Comparison of ENCODE assay signal across 1 cellular context in the genomic region with DNA sequence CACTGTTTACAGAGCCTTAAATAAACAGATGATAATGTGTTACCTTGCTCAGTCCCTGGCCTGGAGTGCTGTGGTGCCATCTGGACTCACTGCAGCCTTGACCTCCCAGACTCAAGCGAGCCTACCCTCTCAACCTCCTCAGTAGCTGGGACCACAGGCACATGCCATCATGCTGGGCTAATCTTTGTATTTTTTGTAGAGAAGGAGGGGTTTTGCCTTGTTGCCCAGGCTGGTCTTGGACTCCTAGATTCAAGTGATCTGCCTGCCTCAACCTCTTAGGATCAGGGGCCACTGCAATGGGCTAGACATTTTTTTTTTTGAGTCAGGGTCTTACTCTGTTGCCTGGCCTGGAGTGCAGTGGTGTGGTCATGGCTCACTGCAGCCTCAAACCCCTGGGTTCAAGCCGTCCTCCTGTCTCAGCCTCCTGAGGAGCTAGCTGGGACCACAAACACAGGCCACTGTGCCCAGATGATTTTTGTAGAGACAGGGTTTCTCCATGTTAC.
TF ChIP-seq lines count a peak whose summit lies in the region.

No MANE protein-coding gene starts in this region.

TF ChIP-seq in HepG2, 621 proteins besides CTCF, POLR2A, EP300 and RAD21 (continued from another document and continues in another):
- TF ChIP-seq, protein P1, sequence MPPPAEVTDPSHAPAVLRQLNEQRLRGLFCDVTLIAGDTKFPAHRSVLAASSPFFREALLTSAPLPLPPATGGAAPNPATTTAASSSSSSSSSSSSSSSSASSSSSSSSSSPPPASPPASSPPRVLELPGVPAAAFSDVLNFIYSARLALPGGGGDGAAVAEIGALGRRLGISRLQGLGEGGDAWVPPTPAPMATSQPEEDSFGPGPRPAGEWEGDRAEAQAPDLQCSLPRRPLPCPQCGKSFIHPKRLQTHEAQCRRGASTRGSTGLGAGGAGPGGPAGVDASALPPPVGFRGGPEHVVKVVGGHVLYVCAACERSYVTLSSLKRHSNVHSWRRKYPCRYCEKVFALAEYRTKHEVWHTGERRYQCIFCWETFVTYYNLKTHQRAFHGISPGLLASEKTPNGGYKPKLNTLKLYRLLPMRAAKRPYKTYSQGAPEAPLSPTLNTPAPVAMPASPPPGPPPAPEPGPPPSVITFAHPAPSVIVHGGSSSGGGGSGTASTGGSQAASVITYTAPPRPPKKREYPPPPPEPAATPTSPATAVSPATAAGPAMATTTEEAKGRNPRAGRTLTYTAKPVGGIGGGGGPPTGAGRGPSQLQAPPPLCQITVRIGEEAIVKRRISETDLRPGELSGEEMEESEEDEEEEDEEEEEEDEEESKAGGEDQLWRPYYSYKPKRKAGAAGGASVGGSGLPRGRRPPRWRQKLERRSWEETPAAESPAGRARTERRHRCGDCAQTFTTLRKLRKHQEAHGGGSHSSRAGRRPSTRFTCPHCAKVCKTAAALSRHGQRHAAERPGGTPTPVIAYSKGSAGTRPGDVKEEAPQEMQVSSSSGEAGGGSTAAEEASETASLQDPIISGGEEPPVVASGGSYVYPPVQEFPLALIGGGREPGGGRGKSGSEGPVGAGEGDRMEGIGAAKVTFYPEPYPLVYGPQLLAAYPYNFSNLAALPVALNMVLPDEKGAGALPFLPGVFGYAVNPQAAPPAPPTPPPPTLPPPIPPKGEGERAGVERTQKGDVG (CRISPR knock-in tag; IDR thresholded peaks at IDR 0.05; ENCODE audit: borderline replicate concordance) = peak; percentile 60; the same call in 1 of the 2 replicates
- TF ChIP-seq NCOA1 (CRISPR knock-in tag; IDR thresholded peaks at IDR 0.05) (no peak), ARID3A (IDR thresholded peaks at IDR 0.05; ENCODE audit: low read depth, low read length) (peak; percentile 88; the same call in 1 of the 2 replicates), NFIC (IDR thresholded peaks at IDR 0.05; ENCODE audit: low read length) (no peak; the same call in 1 of the 2 replicates), SRY (CRISPR knock-in tag; IDR thresholded peaks at IDR 0.05) (peak; percentile 65), NR2F1 (CRISPR knock-in tag; IDR thresholded peaks at IDR 0.05) (peak; percentile 87 to 95), ZFP91 (CRISPR knock-in tag; IDR thresholded peaks at IDR 0.05; ENCODE audit: borderline replicate concordance) (peak; percentile 86; the same call in 1 of the 2 replicates), SP1 (IDR thresholded peaks at IDR 0.05) (no peak), SP1 (CRISPR knock-in tag; IDR thresholded peaks at IDR 0.05) (0 out of 2 replicates have a peak, but pooled peaks have one; percentile 40), TP53 (CRISPR knock-in tag; conservative IDR thresholded peaks at IDR 0.05) (no peak), ZNF3 (CRISPR knock-in tag; IDR thresholded peaks at IDR 0.05) (0 out of 2 replicates have a peak, but pooled peaks have one; percentile 32), XRCC5 (optimal IDR thresholded peaks at IDR 0.05; ENCODE audit: low read length) (peak; percentile 73), AKNA (CRISPR knock-in tag; IDR thresholded peaks at IDR 0.05; ENCODE audit: borderline replicate concordance) (no peak), ZNF605 (CRISPR knock-in tag; IDR thresholded peaks at IDR 0.05) (no peak), SP4 (CRISPR knock-in tag; IDR thresholded peaks at IDR 0.05) (no peak), ZNF841 (CRISPR knock-in tag; IDR thresholded peaks at IDR 0.05; ENCODE audit: borderline replicate concordance) (no peak), HOXD1 (CRISPR knock-in tag; IDR thresholded peaks at IDR 0.05) (0 out of 2 replicates have a peak, but pooled peaks have one; percentile 59), PHF5A (CRISPR knock-in tag; IDR thresholded peaks at IDR 0.05; ENCODE audit: low read depth, unreplicated experiment) (peak; percentile 88), ZNF770 (CRISPR knock-in tag; IDR thresholded peaks at IDR 0.05) (peak; percentile 99), ZNF737 (CRISPR knock-in tag; IDR thresholded peaks at IDR 0.05; ENCODE audit: borderline replicate concordance) (no peak), ZNF883 (CRISPR knock-in tag; IDR thresholded peaks at IDR 0.05; ENCODE audit: not compliant biosample characterization) (peak; percentile 24)
- TF ChIP-seq, protein P2, sequence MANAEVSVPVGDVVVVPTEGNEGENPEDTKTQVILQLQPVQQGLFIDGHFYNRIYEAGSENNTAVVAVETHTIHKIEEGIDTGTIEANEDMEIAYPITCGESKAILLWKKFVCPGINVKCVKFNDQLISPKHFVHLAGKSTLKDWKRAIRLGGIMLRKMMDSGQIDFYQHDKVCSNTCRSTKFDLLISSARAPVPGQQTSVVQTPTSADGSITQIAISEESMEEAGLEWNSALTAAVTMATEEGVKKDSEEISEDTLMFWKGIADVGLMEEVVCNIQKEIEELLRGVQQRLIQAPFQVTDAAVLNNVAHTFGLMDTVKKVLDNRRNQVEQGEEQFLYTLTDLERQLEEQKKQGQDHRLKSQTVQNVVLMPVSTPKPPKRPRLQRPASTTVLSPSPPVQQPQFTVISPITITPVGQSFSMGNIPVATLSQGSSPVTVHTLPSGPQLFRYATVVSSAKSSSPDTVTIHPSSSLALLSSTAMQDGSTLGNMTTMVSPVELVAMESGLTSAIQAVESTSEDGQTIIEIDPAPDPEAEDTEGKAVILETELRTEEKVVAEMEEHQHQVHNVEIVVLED (CRISPR knock-in tag; IDR thresholded peaks at IDR 0.05; ENCODE audit: borderline replicate concordance) = peak; percentile 56; the same call in 1 of the 2 replicates
- TF ChIP-seq, protein P3, sequence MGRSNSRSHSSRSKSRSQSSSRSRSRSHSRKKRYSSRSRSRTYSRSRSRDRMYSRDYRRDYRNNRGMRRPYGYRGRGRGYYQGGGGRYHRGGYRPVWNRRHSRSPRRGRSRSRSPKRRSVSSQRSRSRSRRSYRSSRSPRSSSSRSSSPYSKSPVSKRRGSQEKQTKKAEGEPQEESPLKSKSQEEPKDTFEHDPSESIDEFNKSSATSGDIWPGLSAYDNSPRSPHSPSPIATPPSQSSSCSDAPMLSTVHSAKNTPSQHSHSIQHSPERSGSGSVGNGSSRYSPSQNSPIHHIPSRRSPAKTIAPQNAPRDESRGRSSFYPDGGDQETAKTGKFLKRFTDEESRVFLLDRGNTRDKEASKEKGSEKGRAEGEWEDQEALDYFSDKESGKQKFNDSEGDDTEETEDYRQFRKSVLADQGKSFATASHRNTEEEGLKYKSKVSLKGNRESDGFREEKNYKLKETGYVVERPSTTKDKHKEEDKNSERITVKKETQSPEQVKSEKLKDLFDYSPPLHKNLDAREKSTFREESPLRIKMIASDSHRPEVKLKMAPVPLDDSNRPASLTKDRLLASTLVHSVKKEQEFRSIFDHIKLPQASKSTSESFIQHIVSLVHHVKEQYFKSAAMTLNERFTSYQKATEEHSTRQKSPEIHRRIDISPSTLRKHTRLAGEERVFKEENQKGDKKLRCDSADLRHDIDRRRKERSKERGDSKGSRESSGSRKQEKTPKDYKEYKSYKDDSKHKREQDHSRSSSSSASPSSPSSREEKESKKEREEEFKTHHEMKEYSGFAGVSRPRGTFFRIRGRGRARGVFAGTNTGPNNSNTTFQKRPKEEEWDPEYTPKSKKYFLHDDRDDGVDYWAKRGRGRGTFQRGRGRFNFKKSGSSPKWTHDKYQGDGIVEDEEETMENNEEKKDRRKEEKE (IDR thresholded peaks at IDR 0.05) = no peak
- TF ChIP-seq, protein P4, sequence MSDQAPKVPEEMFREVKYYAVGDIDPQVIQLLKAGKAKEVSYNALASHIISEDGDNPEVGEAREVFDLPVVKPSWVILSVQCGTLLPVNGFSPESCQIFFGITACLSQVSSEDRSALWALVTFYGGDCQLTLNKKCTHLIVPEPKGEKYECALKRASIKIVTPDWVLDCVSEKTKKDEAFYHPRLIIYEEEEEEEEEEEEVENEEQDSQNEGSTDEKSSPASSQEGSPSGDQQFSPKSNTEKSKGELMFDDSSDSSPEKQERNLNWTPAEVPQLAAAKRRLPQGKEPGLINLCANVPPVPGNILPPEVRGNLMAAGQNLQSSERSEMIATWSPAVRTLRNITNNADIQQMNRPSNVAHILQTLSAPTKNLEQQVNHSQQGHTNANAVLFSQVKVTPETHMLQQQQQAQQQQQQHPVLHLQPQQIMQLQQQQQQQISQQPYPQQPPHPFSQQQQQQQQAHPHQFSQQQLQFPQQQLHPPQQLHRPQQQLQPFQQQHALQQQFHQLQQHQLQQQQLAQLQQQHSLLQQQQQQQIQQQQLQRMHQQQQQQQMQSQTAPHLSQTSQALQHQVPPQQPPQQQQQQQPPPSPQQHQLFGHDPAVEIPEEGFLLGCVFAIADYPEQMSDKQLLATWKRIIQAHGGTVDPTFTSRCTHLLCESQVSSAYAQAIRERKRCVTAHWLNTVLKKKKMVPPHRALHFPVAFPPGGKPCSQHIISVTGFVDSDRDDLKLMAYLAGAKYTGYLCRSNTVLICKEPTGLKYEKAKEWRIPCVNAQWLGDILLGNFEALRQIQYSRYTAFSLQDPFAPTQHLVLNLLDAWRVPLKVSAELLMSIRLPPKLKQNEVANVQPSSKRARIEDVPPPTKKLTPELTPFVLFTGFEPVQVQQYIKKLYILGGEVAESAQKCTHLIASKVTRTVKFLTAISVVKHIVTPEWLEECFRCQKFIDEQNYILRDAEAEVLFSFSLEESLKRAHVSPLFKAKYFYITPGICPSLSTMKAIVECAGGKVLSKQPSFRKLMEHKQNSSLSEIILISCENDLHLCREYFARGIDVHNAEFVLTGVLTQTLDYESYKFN (CRISPR knock-in tag; conservative IDR thresholded peaks at IDR 0.05) = peak; percentile 98
